In the genomic region with DNA sequence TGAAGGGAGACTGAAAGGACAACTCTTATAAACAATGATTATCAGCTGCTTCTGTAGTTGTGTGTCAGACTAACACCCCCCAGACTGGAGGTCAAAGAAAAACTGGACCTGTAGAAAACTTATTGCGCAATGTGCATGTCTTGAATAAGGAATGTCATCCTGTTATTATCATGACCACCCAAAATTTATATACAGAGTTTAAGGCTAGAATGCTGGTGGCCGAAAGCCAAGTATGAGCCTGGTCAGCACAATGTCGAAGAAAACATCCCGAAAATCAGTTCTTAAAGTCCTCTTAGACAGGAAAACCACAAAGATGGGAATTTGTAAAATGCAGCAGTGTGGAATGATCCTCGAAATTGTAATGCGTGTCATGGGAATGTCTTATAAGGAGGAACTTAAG, we compare ENCODE assay signal across 10 cellular contexts.
DNase-seq lines count a peak whose midpoint lies in the region; FAIRE-seq and TF ChIP-seq lines count a peak whose summit lies in the region.
"Had no signal": no experiment of that assay in that cellular context is flagged by ENCODE, and none has a peak within 500 bp of the region (broad histone marks: within the 10 kb centered on the region; RNA-seq: fewer than 3 reads in every experiment).

No MANE protein-coding gene starts in this region.

- peak; percentile 54 for FAIRE-seq in RCC 7860 (lab: Jason Lieb, UNC)

- peak; percentile 72 for DNase-seq in RCC 7860 (ENCODE audit: low spot score)
- DNase-seq in fibroblast of peridontal ligament (ENCODE audit: extremely low read depth) = peak; percentile 99
- DNase-seq in NCI-H69 (lab: John Stamatoyannopoulos, UW) = no peak
- no peak for DNase-seq in HPDE6-E6E7 (ENCODE audit: extremely low spot score)
- no peak for DNase-seq in NCI-H1105 treated with DMSO at 0.1 percent for 48 hours (lab: John Stamatoyannopoulos, UW)
- no peak for DNase-seq in stimulated activated naive CD4-positive, alpha-beta T cell treated with Interleukin-2 at 50 U/mL for 16 hours (lab: John Stamatoyannopoulos, UW)

- no peak overlapping the region for H2AFZ ChIP-seq in parathyroid adenoma

- peak overlapping the region in 8 of 11 experiments; percentile 2 to 78 (median 26); a peak in 6 of 22 replicates for H3K4me2 ChIP-seq in BLaER1 treated with 17β-estradiol and CSF1 and Interleukin-3, amounts not matched to agents 10 nM and 100 nM
- H3K4me2 ChIP-seq in parathyroid adenoma (ENCODE audit: low read length) = no peak overlapping the region

- peaks cover 0 to 97% (median 45%) of the 10 kb centered on the region in 11 experiments; a peak in 14 of 22 replicates for H4K20me1 ChIP-seq in BLaER1 treated with 17β-estradiol and CSF1 and Interleukin-3, amounts not matched to agents 10 nM and 100 nM

- no peaks in the 10 kb centered on the region for H3K79me2 ChIP-seq in parathyroid adenoma

- no peaks in the 10 kb centered on the region for H3K27me3 ChIP-seq in BLaER1 treated with 17β-estradiol and CSF1 and Interleukin-3, amounts not matched to agents 10 nM and 100 nM
- H3K27me3 ChIP-seq in parathyroid adenoma (ENCODE audit: control insufficient read depth, insufficient read depth, low read length) = no peaks in the 10 kb centered on the region
- H3K27me3 ChIP-seq: cardiac muscle cell had no signal

- peaks cover 0 to 12% (median 9%) of the 10 kb centered on the region in 11 experiments; a peak in 17 of 22 replicates for H3K9me3 ChIP-seq in BLaER1 treated with 17β-estradiol and CSF1 and Interleukin-3, amounts not matched to agents 10 nM and 100 nM (replicated peaks in 1 of 11)
- H3K9me3 ChIP-seq in parathyroid adenoma (ENCODE audit: control insufficient read depth, low read length) = no peaks in the 10 kb centered on the region

- no peak overlapping the region for H3K9ac ChIP-seq in BLaER1 treated with 17β-estradiol and CSF1 and Interleukin-3, amounts not matched to agents 10 nM and 100 nM
- no peak overlapping the region for H3K9ac ChIP-seq in parathyroid adenoma

- H3K36me3 ChIP-seq in BLaER1 treated with 17β-estradiol and CSF1 and Interleukin-3, amounts not matched to agents 10 nM and 100 nM = peaks cover 53 to 89% (median 74%) of the 10 kb centered on the region in 11 experiments
- H3K36me3 ChIP-seq in parathyroid adenoma (ENCODE audit: control insufficient read depth, insufficient read depth, low read length) = no peaks in the 10 kb centered on the region
- H3K36me3 ChIP-seq: cardiac muscle cell had no signal

- peaks cover 28 to 63% (median 38%) of the 10 kb centered on the region in 10 experiments for H3K4me1 ChIP-seq in BLaER1 treated with 17β-estradiol and CSF1 and Interleukin-3, amounts not matched to agents 10 nM and 100 nM
- no peaks in the 10 kb centered on the region for H3K4me1 ChIP-seq in parathyroid adenoma

- H3K4me3 ChIP-seq in BLaER1 treated with 17β-estradiol and CSF1 and Interleukin-3, amounts not matched to agents 10 nM and 100 nM = no peak overlapping the region
- no peak overlapping the region for H3K4me3 ChIP-seq in parathyroid adenoma (ENCODE audit: low read depth, low read length)
- H3K4me3 ChIP-seq: cardiac muscle cell had no signal

- TF ChIP-seq CTCF in parathyroid adenoma (IDR thresholded peaks at IDR 0.05) = no peak

- H3K27ac ChIP-seq in BLaER1 treated with 17β-estradiol and CSF1 and Interleukin-3, amounts not matched to agents 10 nM and 100 nM = no peak overlapping the region
- peak overlapping the region; percentile 45 for H3K27ac ChIP-seq in parathyroid adenoma
- H3K27ac ChIP-seq: cardiac muscle cell, VCaP had no signal

Comparison
In these comparisons a context has a peak if more than half of its experiments do, and no peak if none do; other contexts are left out.
1. DNase-seq: peak in RCC 7860 (single experiment) and fibroblast of peridontal ligament (single experiment); none in NCI-H69 (single experiment), HPDE6-E6E7 (single experiment), NCI-H1105 treated with DMSO at 0.1 percent for 48 hours (single experiment) and stimulated activated naive CD4-positive, alpha-beta T cell treated with Interleukin-2 at 50 U/mL for 16 hours (single experiment).